8 cellular contexts compared by ENCODE assay signal in the genomic region with DNA sequence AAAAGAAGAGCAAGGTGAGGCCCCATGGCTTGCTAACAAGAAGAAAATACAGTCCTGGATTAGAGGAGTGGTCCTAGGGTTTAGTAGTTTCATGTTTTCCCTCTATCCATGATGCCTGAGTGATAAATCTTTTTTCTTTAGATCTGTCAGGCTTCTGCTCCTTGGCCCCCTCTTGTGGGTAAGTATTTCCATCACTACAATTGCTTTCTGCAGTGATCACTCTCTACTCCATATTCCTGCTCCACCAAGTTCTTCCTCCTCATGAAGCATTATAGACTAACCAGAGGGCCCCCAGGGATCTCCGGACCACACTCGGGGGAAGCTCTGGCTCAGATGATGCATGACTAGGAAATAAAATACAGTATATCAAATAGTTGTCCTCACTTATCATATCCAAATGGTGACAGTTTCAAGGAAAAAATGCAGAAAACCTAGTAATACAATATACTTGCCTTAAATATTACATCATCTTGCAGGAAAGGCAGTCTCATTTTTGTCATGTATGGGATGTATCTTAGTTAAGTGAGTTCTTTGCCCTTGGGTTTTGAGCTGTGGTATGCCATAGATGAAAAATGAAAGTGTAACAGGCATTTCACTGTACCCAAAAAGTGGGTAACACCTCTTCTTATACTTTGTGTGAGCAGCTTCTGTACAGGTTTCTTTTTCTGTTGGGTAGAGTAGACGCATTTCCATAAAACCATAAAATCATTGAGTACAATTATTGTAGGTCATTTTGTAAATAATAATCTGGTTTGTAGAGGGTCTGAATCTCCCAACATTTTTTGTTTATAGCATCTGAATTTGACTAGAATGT.
DNase-seq lines count a peak whose midpoint lies in the region; ATAC-seq, FAIRE-seq and TF ChIP-seq lines count a peak whose summit lies in the region.

No MANE protein-coding gene starts in this region.

- H3K9me3 ChIP-seq in HepG2 (ENCODE audit: low read length), result no peaks in the 10 kb centered on the region
- no peaks in the 10 kb centered on the region for H3K9me3 ChIP-seq in small intestine (ENCODE audit: control insufficient read depth, low read depth)

- intact Hi-C loops in HepG2 (cut with micrococcal nuclease; ENCODE audit: unreplicated experiment), result loop anchor here (1.0 to 10.0 kb wide), 4 partner anchors 77 to 472 kb away; no protein-coding TSS in a partner anchor
- intact Hi-C loops in natural killer cell (cut with micrococcal nuclease), result no loop called here

- H3K27ac Mint-ChIP-seq in HFFc6, result no peak overlapping the region
- H3K27ac Mint-ChIP-seq in WTC11, result no peak overlapping the region
- H3K27ac Mint-ChIP-seq in stimulated activated naive B cell treated with anti-CD40 and anti-IgM and Interleukin-4, amounts not matched to agents 10 μg/mL and 1 μg/mL and 100 μg/mL, for 72 hours, result no peak overlapping the region
- no peak overlapping the region for H3K27ac Mint-ChIP-seq in natural killer cell

- H3K4me1 ChIP-seq in HepG2 (ENCODE audit: insufficient read depth, low read length) (peaks cover 16% of the 10 kb centered on the region), small intestine (ENCODE audit: control insufficient read depth in 2 of 2, insufficient read depth in 1 of 2, low read depth in 1 of 2, low read length in 1 of 2) (no peaks in the 10 kb centered on the region)

- FAIRE-seq in HepG2 (lab: Jason Lieb, UNC) (peak; percentile 53), small intestine (lab: Jason Lieb, UNC) (no peak)

- H4K20me1 ChIP-seq in HepG2 (ENCODE audit: insufficient read depth, low read length), result no peaks in the 10 kb centered on the region

- no peak for TF ChIP-seq EP300 in HepG2 (IDR thresholded peaks at IDR 0.05; ENCODE audit: low read depth in 2 of 2, low read length in 2 of 2)
- no peak for TF ChIP-seq EP300 in HepG2 (CRISPR knock-in tag; IDR thresholded peaks at IDR 0.05; ENCODE audit: borderline replicate concordance)

- 27% methylated on average over 3 of the region's 3 CpGs for WGBS in HepG2 (ENCODE audit: low lambda C conversion rate)
- 70 to 74% (median 73%) methylated on average over 3 of the region's 3 CpGs for WGBS in small intestine, 3 donors

- POLR2A ChIA-PET in WTC11 (lab: Charles Lee), result no interaction called here
- POLR2A ChIA-PET in HepG2 (lab: Yijun Ruan, JAX), result no interaction called here

- H3K27me3 Mint-ChIP-seq in HFFc6 (ENCODE audit: insufficient read depth) (no peaks in the 10 kb centered on the region), WTC11 (ENCODE audit: low read depth) (no peaks in the 10 kb centered on the region), natural killer cell (ENCODE audit: low read depth in 2 of 2) (no peaks in the 10 kb centered on the region)
- H3K27me3 Mint-ChIP-seq in stimulated activated naive B cell treated with anti-CD40 and anti-IgM and Interleukin-4, amounts not matched to agents 10 μg/mL and 1 μg/mL and 100 μg/mL, for 72 hours, result peaks cover 0 to 4% of the 10 kb centered on the region in 2 donors

- H3K4me3 Mint-ChIP-seq in HFFc6, result no peak overlapping the region
- H3K4me3 Mint-ChIP-seq in WTC11, result no peak overlapping the region
- no peak overlapping the region for H3K4me3 Mint-ChIP-seq in stimulated activated naive B cell treated with anti-CD40 and anti-IgM and Interleukin-4, amounts not matched to agents 10 μg/mL and 1 μg/mL and 100 μg/mL, for 72 hours
- no peak overlapping the region for H3K4me3 Mint-ChIP-seq in natural killer cell

- H3K27me3 ChIP-seq in HepG2 (ENCODE audit: control insufficient read depth in 1 of 2, insufficient read depth in 2 of 2, low read length in 2 of 2) (no peaks in the 10 kb centered on the region), small intestine (ENCODE audit: control insufficient read depth in 2 of 2, insufficient read depth in 2 of 2, low read length in 2 of 2) (no peaks in the 10 kb centered on the region)

- H3K36me3 ChIP-seq in HepG2 (replicated peaks in 1 of 2; ENCODE audit: control insufficient read depth in 1 of 2, insufficient read depth in 2 of 2, low read length in 2 of 2) (no peaks in the 10 kb centered on the region), small intestine (ENCODE audit: control insufficient read depth in 2 of 2, insufficient read depth in 2 of 2, low read length in 2 of 2) (no peaks in the 10 kb centered on the region)

- CTCF ChIA-PET in WTC11 (lab: Charles Lee) (interaction anchor here (1.0 kb wide), 1 partner anchor 78 kb away, joined by 5 read pairs; no protein-coding TSS in a partner anchor), HepG2 (lab: Yijun Ruan, JAX; ENCODE audit: low intra/inter-chr PET ratio, low total read pairs) (interaction anchor here (4.7 kb wide), 1 partner anchor 77 kb away, joined by 84 read pairs; no protein-coding TSS in a partner anchor)

- H3K9ac ChIP-seq in HepG2 (ENCODE audit: insufficient read depth, low read depth, low read length), result no peak overlapping the region

- H3K9me3 Mint-ChIP-seq in HFFc6, result no peaks in the 10 kb centered on the region; the same call in 1 of the 2 replicates
- no peaks in the 10 kb centered on the region for H3K9me3 Mint-ChIP-seq in WTC11
- no peaks in the 10 kb centered on the region for H3K9me3 Mint-ChIP-seq in stimulated activated naive B cell treated with anti-CD40 and anti-IgM and Interleukin-4, amounts not matched to agents 10 μg/mL and 1 μg/mL and 100 μg/mL, for 72 hours
- H3K9me3 Mint-ChIP-seq in natural killer cell, result no peaks in the 10 kb centered on the region

- no peak for TF ChIP-seq POLR2A in HepG2 (IDR thresholded peaks at IDR 0.05; ENCODE audit: insufficient read depth in 1 of 2, low read depth in 2 of 2, low read length in 2 of 2)

- H2AFZ ChIP-seq in HepG2 (ENCODE audit: low read length), result no peak overlapping the region

- DNase-seq in COLO829 (ENCODE audit: low spot score) (peak; percentile 30), HFFc6 (no peak), WTC11 (ENCODE audit: low spot score) (peak; percentile 11), HepG2 (ENCODE audit: low spot score) (peak; percentile 54), natural killer cell (no peak), NCI-H2196 (lab: John Stamatoyannopoulos, UW; ENCODE audit: unreplicated experiment) (no peak), small intestine (no peak)
- DNase-seq in stimulated activated naive B cell treated with anti-CD40 and anti-IgM and Interleukin-4, amounts not matched to agents 10 μg/mL and 1 μg/mL and 100 μg/mL, for 72 hours, result no peak

- H3K27ac ChIP-seq in HepG2 (ENCODE audit: extremely low read length, insufficient read depth, low read length) (no peak overlapping the region), small intestine (ENCODE audit: low read depth in 1 of 2, low read length in 1 of 2) (no peak overlapping the region)

- no TSS peak for BruUV-seq in HepG2 (replicated peaks; lab: Mats Ljungman, UMichigan)

- TF ChIP-seq CTCF in HFFc6 (IDR thresholded peaks at IDR 0.05) (peak; percentile 44; the same call in 1 of the 2 replicates), WTC11 (IDR thresholded peaks at IDR 0.05) (no peak), HepG2 (CRISPR knock-in tag; IDR thresholded peaks at IDR 0.05) (peak; percentile 71), natural killer cell (IDR thresholded peaks at IDR 0.05) (no peak)

- no peak overlapping the region for H3K4me3 ChIP-seq in HepG2 (replicated peaks in 1 of 3; ENCODE audit: insufficient read depth in 1 of 3, low read depth in 2 of 3, low read length in 3 of 3)
- no peak overlapping the region for H3K4me3 ChIP-seq in small intestine (ENCODE audit: low read depth in 1 of 2, low read length in 2 of 2)

- TF ChIP-seq RAD21 in HepG2 (CRISPR knock-in tag; IDR thresholded peaks at IDR 0.05), result peak; percentile 78

- H3K36me3 Mint-ChIP-seq in HFFc6 (ENCODE audit: low read depth) (no peaks in the 10 kb centered on the region), WTC11 (no peaks in the 10 kb centered on the region), natural killer cell (no peaks in the 10 kb centered on the region)
- no peaks in the 10 kb centered on the region for H3K36me3 Mint-ChIP-seq in stimulated activated naive B cell treated with anti-CD40 and anti-IgM and Interleukin-4, amounts not matched to agents 10 μg/mL and 1 μg/mL and 100 μg/mL, for 72 hours

- no peaks in the 10 kb centered on the region for H3K79me2 ChIP-seq in HepG2 (ENCODE audit: insufficient read depth, low read length)

- no peak overlapping the region for H3K4me2 ChIP-seq in HepG2 (ENCODE audit: low read depth, low read length)

- H3K4me1 Mint-ChIP-seq in HFFc6 (ENCODE audit: low read depth), result no peaks in the 10 kb centered on the region
- no peaks in the 10 kb centered on the region for H3K4me1 Mint-ChIP-seq in WTC11
- no peaks in the 10 kb centered on the region for H3K4me1 Mint-ChIP-seq in stimulated activated naive B cell treated with anti-CD40 and anti-IgM and Interleukin-4, amounts not matched to agents 10 μg/mL and 1 μg/mL and 100 μg/mL, for 72 hours
- no peaks in the 10 kb centered on the region for H3K4me1 Mint-ChIP-seq in natural killer cell

- in situ Hi-C loops in HepG2 (cut with HindIII; ENCODE audit: extremely low pct_ligation_motif_present, low pct_unique_long_range_greater_than_20kb), result loop anchor here (5.0 to 10.0 kb wide), 2 partner anchors 78 to 215 kb away; no protein-coding TSS in a partner anchor

- ATAC-seq in WTC11 (peak; percentile 90), HepG2 (peak; percentile 84), natural killer cell (no peak)
- no peak for ATAC-seq in stimulated activated naive B cell treated with anti-CD40 and anti-IgM and Interleukin-4, amounts not matched to agents 10 μg/mL and 1 μg/mL and 100 μg/mL, for 72 hours (replicated peaks)

TF ChIP-seq in WTC11, 78 proteins besides CTCF, POLR2A, EP300 and RAD21 (continues in another document):
- TF ChIP-seq ZNF317 (CRISPR knock-in tag; IDR thresholded peaks at IDR 0.05; ENCODE audit: borderline replicate concordance, low read depth), result no peak

TF ChIP-seq in HepG2, 621 proteins besides CTCF, POLR2A, EP300 and RAD21 (continues in another document):
- TF ChIP-seq AKAP8 (CRISPR knock-in tag; IDR thresholded peaks at IDR 0.05) (no peak), ZNF605 (CRISPR knock-in tag; IDR thresholded peaks at IDR 0.05) (no peak), ZFP82 (CRISPR knock-in tag; IDR thresholded peaks at IDR 0.05; ENCODE audit: borderline replicate concordance) (no peak)
- TF ChIP-seq, protein P1, sequence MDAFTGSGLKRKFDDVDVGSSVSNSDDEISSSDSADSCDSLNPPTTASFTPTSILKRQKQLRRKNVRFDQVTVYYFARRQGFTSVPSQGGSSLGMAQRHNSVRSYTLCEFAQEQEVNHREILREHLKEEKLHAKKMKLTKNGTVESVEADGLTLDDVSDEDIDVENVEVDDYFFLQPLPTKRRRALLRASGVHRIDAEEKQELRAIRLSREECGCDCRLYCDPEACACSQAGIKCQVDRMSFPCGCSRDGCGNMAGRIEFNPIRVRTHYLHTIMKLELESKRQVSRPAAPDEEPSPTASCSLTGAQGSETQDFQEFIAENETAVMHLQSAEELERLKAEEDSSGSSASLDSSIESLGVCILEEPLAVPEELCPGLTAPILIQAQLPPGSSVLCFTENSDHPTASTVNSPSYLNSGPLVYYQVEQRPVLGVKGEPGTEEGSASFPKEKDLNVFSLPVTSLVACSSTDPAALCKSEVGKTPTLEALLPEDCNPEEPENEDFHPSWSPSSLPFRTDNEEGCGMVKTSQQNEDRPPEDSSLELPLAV (CRISPR knock-in tag; conservative IDR thresholded peaks at IDR 0.05; ENCODE audit: low read depth), result no peak

Comparison
In these comparisons a context has a peak if more than half of its experiments do, and no peak if none do; other contexts are left out.
1. DNase-seq: peak in COLO829 (single experiment), WTC11 (single experiment) and HepG2 (single experiment); none in HFFc6 (single experiment), stimulated activated naive B cell treated with anti-CD40 and anti-IgM and Interleukin-4, amounts not matched to agents 10 μg/mL and 1 μg/mL and 100 μg/mL, for 72 hours (single experiment), natural killer cell (single experiment), NCI-H2196 (single experiment) and small intestine (single experiment).
2. CTCF ChIP-seq: peak in HFFc6 (single experiment) and HepG2 (single experiment); none in WTC11 (single experiment) and natural killer cell (single experiment).
3. ATAC-seq: peak in WTC11 (single experiment) and HepG2 (single experiment); none in stimulated activated naive B cell treated with anti-CD40 and anti-IgM and Interleukin-4, amounts not matched to agents 10 μg/mL and 1 μg/mL and 100 μg/mL, for 72 hours (0 of 2) and natural killer cell (0 of 3).